ENCODE assay signal across 16 cellular contexts in genomic region chr11:36790450-36790849, GRCh38.
A peak's percentile ranks its signal among the peaks of the same experiment; 100 is the strongest.
DNase-seq lines count a peak whose midpoint lies in the region; ATAC-seq and TF ChIP-seq lines count a peak whose summit lies in the region.
"Had no signal": no experiment of that assay in that cellular context is flagged by ENCODE, and none has a peak within 500 bp of the region (broad histone marks: within the 10 kb centered on the region; RNA-seq: fewer than 3 reads in every experiment).

No MANE protein-coding gene starts in this region.

- H3K79me2 ChIP-seq in smooth muscle cell (ENCODE audit: low read depth) = no peaks in the 10 kb centered on the region

- intact Hi-C loops in Right ventricle myocardium inferior (cut with DNase I) = no loop called here
- intact Hi-C loops in right cardiac atrium (cut with DNase I) = no loop called here

- no peak for TF ChIP-seq CTCF in smooth muscle cell (IDR thresholded peaks at IDR 0.05; ENCODE audit: borderline replicate concordance, insufficient read depth, poor library complexity, severe bottlenecking)

- H3K4me2 ChIP-seq in smooth muscle cell = peak overlapping the region; percentile 55
- H3K4me2 ChIP-seq: BLaER1 had no signal

- H3K9me3 ChIP-seq in right cardiac atrium (ENCODE audit: control insufficient read depth, low read length) (no peaks in the 10 kb centered on the region), smooth muscle cell (replicated peaks; ENCODE audit: low read depth) (no peaks in the 10 kb centered on the region)
- H3K9me3 ChIP-seq: BLaER1, Caco-2 had no signal

- no peaks in the 10 kb centered on the region for H3K4me1 ChIP-seq in right cardiac atrium (ENCODE audit: control insufficient read depth, insufficient read depth, low read length)
- H3K4me1 ChIP-seq in smooth muscle cell (ENCODE audit: low read depth) = peaks cover 11% of the 10 kb centered on the region
- H3K4me1 ChIP-seq: BLaER1, Caco-2 had no signal

- ATAC-seq in Right ventricle myocardium inferior (peak; percentile 65), right cardiac atrium (no peak), HG03442 (IDR thresholded peaks at IDR 0.05; ENCODE audit: unreplicated experiment) (no peak)

- H4K20me1 ChIP-seq in smooth muscle cell (ENCODE audit: low read depth) = no peaks in the 10 kb centered on the region
- H4K20me1 ChIP-seq: BLaER1 had no signal

- H2AFZ ChIP-seq in smooth muscle cell (ENCODE audit: low read depth) = no peak overlapping the region

- no peak overlapping the region for H3K27ac ChIP-seq in right cardiac atrium (ENCODE audit: low read length)
- H3K27ac ChIP-seq in smooth muscle cell (ENCODE audit: low read depth) = no peak overlapping the region
- H3K27ac ChIP-seq: BLaER1 had no signal

- WGBS in right cardiac atrium = 13% methylated on average over 1 of the region's 1 CpG
- WGBS in smooth muscle cell (ENCODE audit: low lambda C conversion rate) = 0% methylated on average over 1 of the region's 1 CpG

- no peaks in the 10 kb centered on the region for H3K36me3 ChIP-seq in smooth muscle cell (ENCODE audit: low read depth)
- H3K36me3 ChIP-seq: BLaER1 had no signal

- DNase-seq in Right ventricle myocardium inferior (ENCODE audit: missing footprints) (no peak), right cardiac atrium (no peak), NCI-H82 treated with DMSO at 0.1 percent for 48 hours (lab: John Stamatoyannopoulos, UW; ENCODE audit: unreplicated experiment) (peak; percentile 19), left kidney (ENCODE audit: low read depth, low spot score) (peak; percentile 43), smooth muscle cell (lab: John Stamatoyannopoulos, UW; ENCODE audit: unreplicated experiment) (no peak), NCI-H748 treated with DMSO at 0.1 percent for 48 hours (lab: John Stamatoyannopoulos, UW) (no peak)
- DNase-seq: 8988T; AML-193; Caco-2; CD8-positive, alpha-beta memory T cell; DND-41; GDM1; HCEC 1CT; HFFc6 had no signal

- H3F3A ChIP-seq in smooth muscle cell (ENCODE audit: low read depth) = peaks cover 4% of the 10 kb centered on the region

- H3K9ac ChIP-seq in smooth muscle cell (ENCODE audit: low read depth) = no peak overlapping the region
- H3K9ac ChIP-seq: BLaER1 had no signal

- H3K4me3 ChIP-seq in right cardiac atrium (ENCODE audit: low read length) (no peak overlapping the region), smooth muscle cell (no peak overlapping the region)
- H3K4me3 ChIP-seq: BLaER1 had no signal

- no peaks in the 10 kb centered on the region for H3K27me3 ChIP-seq in right cardiac atrium (ENCODE audit: control insufficient read depth, insufficient read depth)
- H3K27me3 ChIP-seq in smooth muscle cell (ENCODE audit: low read depth) = peaks cover 20% of the 10 kb centered on the region

Comparison
In these comparisons a context has a peak if more than half of its experiments do, and no peak if none do; other contexts are left out.
1. DNase-seq: peak in NCI-H82 treated with DMSO at 0.1 percent for 48 hours (single experiment) and left kidney (single experiment); none in Right ventricle myocardium inferior (single experiment), right cardiac atrium (0 of 3), smooth muscle cell (single experiment) and NCI-H748 treated with DMSO at 0.1 percent for 48 hours (single experiment).